Comparison of ENCODE assay signal across 21 cellular contexts in genomic region chr3:106277731-106278130, GRCh38.
DNase-seq lines count a peak whose midpoint lies in the region; ATAC-seq and TF ChIP-seq lines count a peak whose summit lies in the region.
"Had no signal": no experiment of that assay in that cellular context is flagged by ENCODE, and none has a peak within 500 bp of the region (broad histone marks: within the 10 kb centered on the region; RNA-seq: fewer than 3 reads in every experiment).

No MANE protein-coding gene starts in this region.

- H3K56ac ChIP-seq in mesendoderm (ENCODE audit: low read length), result peak overlapping the region; percentile 25

- H3K27me3 ChIP-seq in DOHH2 (ENCODE audit: control insufficient read depth, low read length) (no peaks in the 10 kb centered on the region), SK-N-SH (ENCODE audit: insufficient read depth) (no peaks in the 10 kb centered on the region), mesendoderm (ENCODE audit: insufficient read depth, low read length, poor library complexity) (no peaks in the 10 kb centered on the region)
- H3K27me3 ChIP-seq: cardiac muscle cell had no signal

- no peak overlapping the region for H3K18ac ChIP-seq in mesendoderm (ENCODE audit: low read length)

- H3K9ac ChIP-seq in SK-N-SH (no peak overlapping the region), mesendoderm (ENCODE audit: low read length) (no peak overlapping the region)

- H3K36me3 ChIP-seq in DOHH2 (ENCODE audit: control insufficient read depth, low read length), result no peaks in the 10 kb centered on the region
- H3K36me3 ChIP-seq in SK-N-SH (replicated peaks in 1 of 2; ENCODE audit: control insufficient read depth in 1 of 2, insufficient read depth in 2 of 2, low read length in 1 of 2), result no peaks in the 10 kb centered on the region
- no peaks in the 10 kb centered on the region for H3K36me3 ChIP-seq in mesendoderm (ENCODE audit: control insufficient read depth, insufficient read depth, low read length)
- H3K36me3 ChIP-seq: cardiac muscle cell had no signal

- ATAC-seq in GM18868 (IDR thresholded peaks at IDR 0.05; ENCODE audit: unreplicated experiment), result no peak
- ATAC-seq: left cardiac atrium, Panc1 had no signal

- no peak for TF ChIP-seq EP300 in SK-N-SH (IDR thresholded peaks at IDR 0.05; ENCODE audit: borderline replicate concordance in 1 of 2, low read depth in 1 of 2, low read length in 1 of 2)

- H2BK5ac ChIP-seq in mesendoderm (ENCODE audit: low read length), result peak overlapping the region; percentile 89

- H4K20me1 ChIP-seq in DOHH2 (ENCODE audit: control insufficient read depth, insufficient read depth, low read depth, low read length) (no peaks in the 10 kb centered on the region), SK-N-SH (ENCODE audit: insufficient read depth) (no peaks in the 10 kb centered on the region)

- H4K5ac ChIP-seq in mesendoderm (ENCODE audit: low read length), result no peak overlapping the region

- TF ChIP-seq CTCF in DOHH2 (IDR thresholded peaks at IDR 0.05; ENCODE audit: low read depth, low read length, poor library complexity, severe bottlenecking) (no peak), SK-N-SH (IDR thresholded peaks at IDR 0.05) (no peak)

- no peak for TF ChIP-seq RAD21 in SK-N-SH (IDR thresholded peaks at IDR 0.05; ENCODE audit: low read length)

- H3K9me3 ChIP-seq in DOHH2 (ENCODE audit: control insufficient read depth, insufficient read depth, low read length) (no peaks in the 10 kb centered on the region; the same call in 1 of the 2 replicates), SK-N-SH (no peaks in the 10 kb centered on the region)

- H2BK120ac ChIP-seq in mesendoderm (ENCODE audit: low read depth, low read length), result no peak overlapping the region

- no peak overlapping the region for H4K8ac ChIP-seq in mesendoderm (ENCODE audit: low read depth, low read length)

- H3K4me3 ChIP-seq in DOHH2 (ENCODE audit: low read length) (no peak overlapping the region), SK-N-SH (ENCODE audit: low read depth in 2 of 2, low read length in 1 of 2) (no peak overlapping the region), mesendoderm (ENCODE audit: low read length) (no peak overlapping the region)
- H3K4me3 ChIP-seq: cardiac muscle cell had no signal

- no peak overlapping the region for H3K23ac ChIP-seq in mesendoderm (ENCODE audit: low read length)

- no peak overlapping the region for H2AK5ac ChIP-seq in mesendoderm (ENCODE audit: low read length)

- POLR2A ChIA-PET in SK-N-SH (lab: Yijun Ruan, JAX), result no interaction called here

- H3K79me2 ChIP-seq in DOHH2 (ENCODE audit: control insufficient read depth, low read length) (no peaks in the 10 kb centered on the region), SK-N-SH (ENCODE audit: insufficient read depth) (no peaks in the 10 kb centered on the region), mesendoderm (ENCODE audit: control insufficient read depth, insufficient read depth, low read length) (no peaks in the 10 kb centered on the region)

- H3K4me1 ChIP-seq in DOHH2 (ENCODE audit: control insufficient read depth, low read length) (peaks cover 9% of the 10 kb centered on the region; the same call in 1 of the 2 replicates), SK-N-SH (ENCODE audit: control insufficient read depth in 1 of 2, insufficient read depth in 2 of 2, low read depth in 1 of 2, low read length in 1 of 2) (peaks cover 0 to 7% of the 10 kb centered on the region in 2 experiments; a peak in 2 of 4 replicates), mesendoderm (ENCODE audit: control insufficient read depth, low read depth, low read length) (peaks cover 3% of the 10 kb centered on the region)

- CTCF ChIA-PET in SK-N-SH (lab: Yijun Ruan, JAX), result no interaction called here

- no peak overlapping the region for H3K27ac ChIP-seq in DOHH2 (ENCODE audit: low read depth, low read length)
- H3K27ac ChIP-seq in SK-N-SH (ENCODE audit: low read depth in 2 of 2, low read length in 1 of 2), result no peak overlapping the region; a peak in 1 of 4 replicates
- peak overlapping the region; percentile 38 for H3K27ac ChIP-seq in mesendoderm (ENCODE audit: low read depth, low read length)
- H3K27ac ChIP-seq: cardiac muscle cell had no signal

- H2AFZ ChIP-seq in SK-N-SH (ENCODE audit: low read depth), result peak overlapping the region; percentile 59; the same call in 1 of the 2 replicates

- WGBS in SK-N-SH (ENCODE audit: low lambda C conversion rate), result 100% methylated on average over 1 of the region's 1 CpG
- no CpG with 5 or more reads among the region's 1 CpG for WGBS in mesendoderm (ENCODE audit: extremely low coverage, insufficient coverage, low lambda C conversion rate)

- H3K4me2 ChIP-seq in DOHH2 (ENCODE audit: low read length) (0 out of 2 replicates have a peak overlapping the region, but pooled peaks have one; percentile 5), SK-N-SH (no peak overlapping the region), mesendoderm (ENCODE audit: low read length) (no peak overlapping the region)

- H3K9me2 ChIP-seq in DOHH2 (replicated peaks; ENCODE audit: control insufficient read depth, low read length), result no peaks in the 10 kb centered on the region
- H3K9me2 ChIP-seq in SK-N-SH, result no peaks in the 10 kb centered on the region; the same call in 1 of the 2 replicates

- no peak overlapping the region for H3K4ac ChIP-seq in mesendoderm (ENCODE audit: low read depth, low read length)

- no peaks in the 10 kb centered on the region for H3K79me1 ChIP-seq in mesendoderm (ENCODE audit: low read length)

- DNase-seq in NCI-H1436 (lab: John Stamatoyannopoulos, UW) (peak; percentile 66), NCI-H1436 treated with DMSO at 0.1 percent for 48 hours (lab: John Stamatoyannopoulos, UW) (no peak), SK-N-SH (no peak), mesendoderm (peak; percentile 75), DMS 273 (lab: John Stamatoyannopoulos, UW; ENCODE audit: unreplicated experiment) (no peak), NCI-H187 treated with DMSO at 0.1 percent for 48 hours (lab: John Stamatoyannopoulos, UW) (no peak)
- DNase-seq: 8988T; activated CD4-positive, alpha-beta T cell treated with anti-CD3 and anti-CD28 coated beads for 36 hours; activated effector memory CD4-positive, alpha-beta T cell treated with anti-CD3 and anti-CD28 coated beads, Interleukin-2, amount 50 U/mL, for 16 hours; activated naive CD8-positive, alpha-beta T cell treated with anti-CD3 and anti-CD28 coated beads, Interleukin-2, amount 10 ng/mL, durations not matched to agents 7 days and 5 days; effector CD8-positive, alpha-beta T cell; EL; hippocampal formation; Karpas-422; left cardiac atrium; NCI-H510A treated with DMSO at 0.1 percent for 48 hours; SHP77 had no signal

- H3F3A ChIP-seq in DOHH2 (ENCODE audit: control insufficient read depth, insufficient read depth) (no peaks in the 10 kb centered on the region), SK-N-SH (replicated peaks; ENCODE audit: insufficient read depth) (no peaks in the 10 kb centered on the region)

- no peak overlapping the region for H2BK15ac ChIP-seq in mesendoderm (replicated peaks; ENCODE audit: low read depth)

TF ChIP-seq in SK-N-SH, 30 proteins besides CTCF, POLR2A, EP300 and RAD21:
- no peak for TF ChIP-seq TAF1 (IDR thresholded peaks at IDR 0.05; ENCODE audit: borderline replicate concordance, low read depth, low read length)
- no peak for TF ChIP-seq GATA2 (CRISPR knock-in tag; IDR thresholded peaks at IDR 0.05)
- TF ChIP-seq NRF1 (IDR thresholded peaks at IDR 0.05; ENCODE audit: low read depth, low read length), result no peak
- TF ChIP-seq USF2 (IDR thresholded peaks at IDR 0.05; ENCODE audit: borderline replicate concordance, low read depth, low read length), result no peak
- no peak for TF ChIP-seq FOXJ3 (CRISPR knock-in tag; IDR thresholded peaks at IDR 0.05)

Comparison
In these comparisons a context has a peak if more than half of its experiments do, and no peak if none do; other contexts are left out.
1. DNase-seq: peak in NCI-H1436 (single experiment) and mesendoderm (single experiment); none in NCI-H1436 treated with DMSO at 0.1 percent for 48 hours (single experiment), SK-N-SH (single experiment), DMS 273 (single experiment) and NCI-H187 treated with DMSO at 0.1 percent for 48 hours (single experiment).